14 cellular contexts compared by ENCODE assay signal in genomic region chr3:57226156-57226555, GRCh38. TPM values are rescaled to one million over a fixed set of nuclear protein-coding genes. Genes with fewer than 3 reads are reported as not detected.
DNase-seq lines count a peak whose midpoint lies in the region; ATAC-seq, FAIRE-seq and TF ChIP-seq lines count a peak whose summit lies in the region.
"Had no signal": no experiment of that assay in that cellular context is flagged by ENCODE, and none has a peak within 500 bp of the region (broad histone marks: within the 10 kb centered on the region; RNA-seq: fewer than 3 reads in every experiment).

No MANE protein-coding gene starts in this region.

- TF ChIP-seq CTCF in GM12878 (IDR thresholded peaks at IDR 0.05 in 2 of 3, conservative IDR thresholded peaks at IDR 0.05 in 1 of 3; ENCODE audit: control insufficient read depth in 2 of 3, extremely low read depth in 1 of 3, insufficient read depth in 1 of 3, low read depth in 3 of 3, low read length in 3 of 3) (no peak), psoas muscle (IDR thresholded peaks at IDR 0.05) (no peak)

- no peak overlapping the region for H3K9ac ChIP-seq in GM12878 (ENCODE audit: control insufficient read depth, insufficient read depth, low read length)
- H3K9ac ChIP-seq: neural progenitor cell had no signal

- CTCF ChIA-PET in GM12878 (lab: Yijun Ruan, JAX): interaction anchor here (0.8 to 1.7 kb wide), 2 partner anchors 9 to 46 kb away, joined by 3 to 7 read pairs; no protein-coding TSS in a partner anchor

- in situ Hi-C loops in GM12878 (cut with MboI): no loop called here

- H3K9me3 ChIP-seq in GM12878 (replicated peaks; ENCODE audit: control insufficient read depth, insufficient read depth, low read length) (no peaks in the 10 kb centered on the region), psoas muscle (no peaks in the 10 kb centered on the region)

- WGBS in GM12878 (ENCODE audit: insufficient coverage, insufficient replicate concordance, low lambda C conversion rate, missing lambda C conversion rate): 90% methylated on average over 4 of the region's 4 CpGs
- WGBS in psoas muscle, 3 donors: 85 to 91% (median 90%) methylated on average over 4 of the region's 4 CpGs

- H3K4me1 ChIP-seq in GM12878 (ENCODE audit: control insufficient read depth, insufficient read depth, low read length) (peaks cover 17% of the 10 kb centered on the region), psoas muscle (peaks cover 20% of the 10 kb centered on the region)

- peaks cover 36% of the 10 kb centered on the region for H3K79me2 ChIP-seq in GM12878 (ENCODE audit: control insufficient read depth, insufficient read depth, low read length)

- no TSS peak for BruUV-seq in GM12878 (replicated peaks; lab: Mats Ljungman, UMichigan)

- no peak for TF ChIP-seq RAD21 in GM12878 (IDR thresholded peaks at IDR 0.05; ENCODE audit: insufficient read depth, low read depth, low read length)

- H3K36me3 ChIP-seq in GM12878 (ENCODE audit: control insufficient read depth in 2 of 2, insufficient read depth in 2 of 2, low read length in 1 of 2): no peaks in the 10 kb centered on the region
- no peaks in the 10 kb centered on the region for H3K36me3 ChIP-seq in psoas muscle (ENCODE audit: insufficient read depth in 1 of 2, low read depth in 1 of 2)
- H3K36me3 ChIP-seq: neural progenitor cell had no signal

- ATAC-seq in GM12878 (no peak), psoas muscle (no peak), HG03565 (IDR thresholded peaks at IDR 0.05; ENCODE audit: unreplicated experiment) (no peak), HG02588 (IDR thresholded peaks at IDR 0.05; ENCODE audit: unreplicated experiment) (no peak)
- ATAC-seq: left cardiac atrium had no signal

- no peaks in the 10 kb centered on the region for H4K20me1 ChIP-seq in GM12878 (ENCODE audit: control insufficient read depth, insufficient read depth)

- no peak for FAIRE-seq in GM12878 (lab: Jason Lieb, UNC)
- FAIRE-seq: A204.1, GM12892 had no signal

- peak overlapping the region; percentile 69; the same call in 1 of the 2 replicates for H3K4me2 ChIP-seq in GM12878 (ENCODE audit: control insufficient read depth, insufficient read depth)

- SMC1A ChIA-PET in GM12878 (lab: Charles Lee; ENCODE audit: uncharacterized antibody, unreplicated experiment): interaction anchor here (0.9 to 1.5 kb wide), 9 partner anchors 12 to 537 kb away, joined by 3 to 7 read pairs (median 3); partner anchors contain the start of gene HESX1

- intact Hi-C loops in GM12878 (cut with micrococcal nuclease; ENCODE audit: unreplicated experiment): no loop called here
- intact Hi-C loops in psoas muscle (cut with DNase I): loop anchor here (5.0 to 10.0 kb wide), 4 partner anchors 54 to 231 kb away; partner anchors contain the start of gene IL17RD (in 1 of the 2)

- POLR2A ChIA-PET in GM12878 (lab: Charles Lee): interaction anchor here (0.5 to 2.2 kb wide), 5 partner anchors 8 to 500 kb away, joined by 3 to 10 read pairs (median 4); no protein-coding TSS in a partner anchor

- H3K4me3 ChIP-seq in GM12878: no peak overlapping the region
- no peak overlapping the region for H3K4me3 ChIP-seq in psoas muscle

- DNase-seq in SIG-M5 treated with dmso at 0.1 percent for 504 hours (lab: John Stamatoyannopoulos, UW; ENCODE audit: unreplicated experiment): peak; percentile 32
- no peak for DNase-seq in SIG-M5 (lab: John Stamatoyannopoulos, UW)
- DNase-seq in Kasumi-1 (lab: John Stamatoyannopoulos, UW): peak; percentile 61
- DNase-seq in GM12878 (ENCODE audit: low read depth, low spot score): no peak
- DNase-seq in psoas muscle: no peak
- DNase-seq in HT-29 (ENCODE audit: low spot score): no peak
- DNase-seq: activated CD4-positive, alpha-beta memory T cell treated with anti-CD3 and anti-CD28 coated beads for 36 hours; activated gamma-delta T cell treated with Interleukin-2 at 50 U/mL for 16 hours; left cardiac atrium had no signal

- H3K27ac ChIP-seq in GM12878 (ENCODE audit: control insufficient read depth, insufficient read depth): peak overlapping the region; percentile 51; the same call in 1 of the 2 replicates
- peak overlapping the region; percentile 98 for H3K27ac ChIP-seq in psoas muscle
- H3K27ac ChIP-seq: neural progenitor cell had no signal

- H2AFZ ChIP-seq in GM12878 (ENCODE audit: control insufficient read depth, low read depth, low read length): peak overlapping the region; percentile 60; the same call in 1 of the 2 replicates

- no peak for TF ChIP-seq EP300 in GM12878 (IDR thresholded peaks at IDR 0.05; ENCODE audit: borderline replicate concordance in 1 of 2, control insufficient read depth in 1 of 2, low read depth in 2 of 2, low read length in 2 of 2)

- TF ChIP-seq POLR2A in GM12878 (IDR thresholded peaks at IDR 0.05; ENCODE audit: low read depth, low read length): no peak

- H3K27me3 ChIP-seq in GM12878 (replicated peaks in 1 of 2; ENCODE audit: control insufficient read depth in 2 of 2, insufficient read depth in 2 of 2, low read length in 1 of 2): no peaks in the 10 kb centered on the region
- no peaks in the 10 kb centered on the region for H3K27me3 ChIP-seq in psoas muscle (ENCODE audit: insufficient read depth in 3 of 3, low read length in 2 of 3)

- RAD21 ChIA-PET in GM12878 (lab: Charles Lee; ENCODE audit: unreplicated experiment): interaction anchor here (0.9 to 3.7 kb wide), 4 partner anchors 29 to 237 kb away, joined by 3 to 13 read pairs (median 4); no protein-coding TSS in a partner anchor

TF ChIP-seq in GM12878, 131 proteins besides CTCF, POLR2A, EP300 and RAD21:
- TF ChIP-seq KLF5 (IDR thresholded peaks at IDR 0.05; ENCODE audit: partially characterized antibody): no peak
- TF ChIP-seq ZBTB33 (IDR thresholded peaks at IDR 0.05): peak; percentile 31; the same call in 1 of the 2 replicates

RNA-seq across cellular contexts. Expression of gene APPL1, which starts 1.4 kb away (rescaled TPM):
- total RNA-seq in GM12878 (2013; cell fraction: nucleolus; rRNA removed): 91.7 and 99.2 TPM in 2 replicates
- 56.5 and 66.2 TPM in 2 replicates for total RNA-seq in GM12878 (2014; rRNA removed)
- total RNA-seq in GM12878 (2014; rRNA removed; fragmentation: Illumina TruSeq; extraction: Trizol): 46.5 and 46.7 TPM in 2 replicates
- total RNA-seq in GM12878 (2021): 35.2 and 39.5 TPM in 2 replicates
- 15.1 TPM for polyA plus RNA-seq in GM12878 (2011; ENCODE audit: low read depth)
- 40.9 and 66.4 TPM in 2 replicates for polyA plus RNA-seq in GM12878 (2011; rRNA removed)
- polyA plus RNA-seq in GM12878 (2011; cell fraction: cytosol; rRNA removed): 21.2 and 22.6 TPM in 2 replicates
- 16.3 and 16.4 TPM in 2 replicates for polyA plus RNA-seq in GM12878 (2011; cell fraction: nucleus; rRNA removed)
- polyA plus RNA-seq in GM12878 (2012): 20.5 and 22.5 TPM in 2 replicates
- polyA plus RNA-seq in GM12878 (2014; fragmentation: Illumina TruSeq; extraction: Trizol): 38.3 and 44.0 TPM in 2 replicates
- 10 to 100 TPM; 15.0 to 16.6 TPM for polyA plus RNA-seq in GM12878 (2014; fragmentation: Nextera tagmentation; extraction: Ambion mirVana)
- polyA plus RNA-seq in GM12878 (2014; rRNA removed): 23.1 and 26.0 TPM in 2 replicates
- polyA plus RNA-seq in GM12878 (2016; fragmentation: Nextera tagmentation; extraction: Ambion mirVana): 10 to 100 TPM; 73.4 to 77.6 TPM
- 58.4 and 64.9 TPM in 2 replicates for polyA minus RNA-seq in GM12878 (2011; rRNA and poly(A)+ RNA removed)
- 27.5 and 41.4 TPM in 2 replicates for polyA minus RNA-seq in GM12878 (2011; cell fraction: cytosol; rRNA and poly(A)+ RNA removed)
- polyA minus RNA-seq in GM12878 (2011; cell fraction: nucleus; rRNA and poly(A)+ RNA removed): 23.3 and 31.1 TPM in 2 replicates
- 10 to 100 TPM; 34.9 to 56.4 (median 50.9) TPM for total RNA-seq in psoas muscle
- 10 to 100 TPM; 14.4 to 50.0 (median 15.4) TPM for polyA plus RNA-seq in psoas muscle
- total RNA-seq in HT-29 (2014; rRNA removed; shearing (Covaris generic)): 10.5 TPM in 2 replicates

RNA-seq across cellular contexts. Expression of gene HESX1, which starts 26.4 kb away (rescaled TPM):
- total RNA-seq in GM12878 (2013; cell fraction: nucleolus; rRNA removed): 1.9 and 2.0 TPM in 2 replicates
- total RNA-seq in GM12878 (2014; rRNA removed): 3.6 and 4.6 TPM in 2 replicates
- total RNA-seq in GM12878 (2014; rRNA removed; fragmentation: Illumina TruSeq; extraction: Trizol): 2.5 and 2.7 TPM in 2 replicates
- 2.7 and 3.1 TPM in 2 replicates for total RNA-seq in GM12878 (2021)
- polyA plus RNA-seq in GM12878 (2011; ENCODE audit: low read depth): 0.75 TPM
- 5.8 and 8.3 TPM in 2 replicates for polyA plus RNA-seq in GM12878 (2011; rRNA removed)
- 2.7 and 3.7 TPM in 2 replicates for polyA plus RNA-seq in GM12878 (2011; cell fraction: cytosol; rRNA removed)
- polyA plus RNA-seq in GM12878 (2011; cell fraction: nucleus; rRNA removed): 5.4 and 7.0 TPM in 2 replicates
- 1.5 and 2.2 TPM in 2 replicates for polyA plus RNA-seq in GM12878 (2012)
- 4.4 and 4.8 TPM in 2 replicates for polyA plus RNA-seq in GM12878 (2014; fragmentation: Illumina TruSeq; extraction: Trizol)
- polyA plus RNA-seq in GM12878 (2014; fragmentation: Nextera tagmentation; extraction: Ambion mirVana): 1 to 10 TPM; 4.2 to 5.9 TPM
- polyA plus RNA-seq in GM12878 (2014; rRNA removed): 3.3 and 5.1 TPM in 2 replicates
- polyA plus RNA-seq in GM12878 (2016; fragmentation: Nextera tagmentation; extraction: Ambion mirVana): 1 to 10 TPM; 3.0 to 3.1 TPM
- 0.80 and 1.2 TPM in 2 replicates for polyA minus RNA-seq in GM12878 (2011; rRNA and poly(A)+ RNA removed)
- not detected in 2 replicates for polyA minus RNA-seq in GM12878 (2011; cell fraction: cytosol; rRNA and poly(A)+ RNA removed)
- polyA minus RNA-seq in GM12878 (2011; cell fraction: nucleus; rRNA and poly(A)+ RNA removed): 0.96 TPM in 1 of 2 replicates, not detected in the other
- total RNA-seq in psoas muscle: under 1 TPM in 3 of 4 donors, not detected in 1; 0.30 to 0.46 (median 0.34) TPM
- polyA plus RNA-seq in psoas muscle: under 1 TPM; 0.18 to 0.39 (median 0.25) TPM
- total RNA-seq in HT-29 (2014; rRNA removed; shearing (Covaris generic)): 0.47 TPM in 1 of 2 replicates, not detected in the other

Comparison
In these comparisons a context has a peak if more than half of its experiments do, and no peak if none do; other contexts are left out.
1. DNase-seq: peak in SIG-M5 treated with dmso at 0.1 percent for 504 hours (single experiment) and Kasumi-1 (2 of 2); none in SIG-M5 (single experiment), GM12878 (single experiment), psoas muscle (0 of 2) and HT-29 (single experiment).